In genomic region chr13:28375250-28375930, GRCh38 we compare ENCODE assay signal across 17 cellular contexts.
"Had no signal": no experiment of that assay in that cellular context is flagged by ENCODE, and none has a peak within 500 bp of the region (broad histone marks: within the 10 kb centered on the region; RNA-seq: fewer than 3 reads in every experiment).

No MANE protein-coding gene starts in this region.

- H3K4me3 ChIP-seq: adrenal gland, gastroesophageal sphincter, neural progenitor cell, ovary, transverse colon had no signal

- H3K9ac ChIP-seq: neural progenitor cell had no signal

- H3K27me3 ChIP-seq: adrenal gland, gastroesophageal sphincter, neural progenitor cell, ovary, transverse colon had no signal

- H3K36me3 ChIP-seq: adrenal gland, gastroesophageal sphincter, neural progenitor cell, ovary, transverse colon had no signal

- H3K4me1 Mint-ChIP-seq: neural progenitor cell had no signal

- H3K36me3 Mint-ChIP-seq: mesothelial cell of epicardium, neural progenitor cell had no signal

- H3K9me3 Mint-ChIP-seq: activated T-helper 2 cell treated with anti-CD3 and anti-CD28 coated beads, Interferon-gamma antibody, Interleukin-2, Interleukin-4, amounts not matched to agents 10 μg/mL and 5 μg/mL and 100 μg/mL, durations not matched to agents 14 hours and 24 hours and 36 hours; mesothelial cell of epicardium; neural progenitor cell had no signal

- H3K4me3 Mint-ChIP-seq: mesothelial cell of epicardium, neural progenitor cell had no signal

- H3K27ac ChIP-seq: adrenal gland, gastroesophageal sphincter, neural progenitor cell, ovary, transverse colon had no signal

- H3K27ac Mint-ChIP-seq: activated T-helper 2 cell treated with anti-CD3 and anti-CD28 coated beads, Interferon-gamma antibody, Interleukin-2, Interleukin-4, amounts not matched to agents 10 μg/mL and 5 μg/mL and 100 μg/mL, durations not matched to agents 14 hours and 24 hours and 36 hours; mesothelial cell of epicardium; neural progenitor cell had no signal

- H2AFZ ChIP-seq: neural progenitor cell had no signal

- DNase-seq: activated CD4-positive, alpha-beta T cell treated with anti-CD3 and anti-CD28 coated beads, Interleukin-2, amount 50 U/mL, for 1 hour; activated naive CD4-positive, alpha-beta T cell treated with anti-CD3 and anti-CD28 coated beads, Interleukin-2, amount 50 U/mL, for 16 hours; adrenal gland; central memory CD4-positive, alpha-beta T cell; cortex of kidney; effector memory CD4-positive, alpha-beta T cell; kidney glomerular epithelial cell; ovary; stimulated activated CD4-positive, alpha-beta T cell treated with anti-CD3 and anti-CD28 coated beads, Interleukin-1b, Interleukin-23, amount 100 ng/mL, for 48 hours; stimulated activated naive CD4-positive, alpha-beta T cell; substantia nigra; T-helper 2 cell; transverse colon had no signal

- H3K4me1 ChIP-seq: adrenal gland, neural progenitor cell, transverse colon had no signal

- H3K4me2 ChIP-seq: neural progenitor cell had no signal

- ATAC-seq: gastroesophageal sphincter had no signal

- H3K9me3 ChIP-seq: adrenal gland, gastroesophageal sphincter, ovary, transverse colon had no signal
